In genomic region chr15:73005450-73005849, GRCh38 we compare ENCODE assay signal across 24 cellular contexts. TPM values are rescaled to one million over a fixed set of nuclear protein-coding genes. Genes with fewer than 3 reads are reported as not detected.
DNase-seq lines count a peak whose midpoint lies in the region; ATAC-seq, FAIRE-seq and TF ChIP-seq lines count a peak whose summit lies in the region.
"Had no signal": no experiment of that assay in that cellular context is flagged by ENCODE, and none has a peak within 500 bp of the region (broad histone marks: within the 10 kb centered on the region; RNA-seq: fewer than 3 reads in every experiment).

No MANE protein-coding gene starts in this region.

- intact Hi-C loops in HCT116 (cut with micrococcal nuclease), result no loop called here
- intact Hi-C loops in IMR-90 (cut with micrococcal nuclease), result no loop called here
- intact Hi-C loops in left colon (cut with DNase I, micrococcal nuclease), result no loop called here

- TF ChIP-seq CTCF in HCT116 (IDR thresholded peaks at IDR 0.05 in 2 of 3, conservative IDR thresholded peaks at IDR 0.05 in 1 of 3; ENCODE audit: borderline replicate concordance in 1 of 3, insufficient read depth in 1 of 3, low read depth in 2 of 3, low read length in 2 of 3), result no peak
- no peak for TF ChIP-seq CTCF in IMR-90 (conservative IDR thresholded peaks at IDR 0.05; ENCODE audit: low read depth, low read length)

- 60% methylated on average over 1 of the region's 2 CpGs; no CpG with 5 or more reads in 1 of the 2 experiments for WGBS in IMR-90 (ENCODE audit: extremely low coverage in 2 of 2, insufficient read length in 1 of 2), 2 experiments
- 61 to 81% (median 77%) methylated on average over 2 of the region's 2 CpGs for WGBS in small intestine, 3 donors

- 0 out of 2 replicates have a peak overlapping the region, but pooled peaks have one; percentile 33 for H3K4ac ChIP-seq in IMR-90 (ENCODE audit: low read depth, low read length)

- in situ Hi-C loops in IMR-90 (cut with MboI; ENCODE audit: low sequenced_read_pairs), result no loop called here

- no peaks in the 10 kb centered on the region for H4K20me1 ChIP-seq in HCT116 (ENCODE audit: insufficient read depth)
- H4K20me1 ChIP-seq in IMR-90 (ENCODE audit: insufficient read depth, low read length), result no peaks in the 10 kb centered on the region
- H4K20me1 ChIP-seq: BLaER1 had no signal

- RAD21 ChIA-PET in HCT116 (lab: Charles Lee; ENCODE audit: low non-redundant PET in 1 of 2, low total read pairs in 2 of 2, uncharacterized antibody in 2 of 2, unreplicated experiment in 2 of 2), result no interaction called here

- no TSS peak for BruUV-seq in HCT116 (replicated peaks; lab: Mats Ljungman, UMichigan)
- BruUV-seq in IMR-90 (replicated peaks; lab: Mats Ljungman, UMichigan), result no TSS peak

- H3K36me3 ChIP-seq in HCT116 (ENCODE audit: control insufficient read depth in 1 of 2, insufficient read depth in 2 of 2, low read length in 2 of 2) (no peaks in the 10 kb centered on the region), IMR-90 (ENCODE audit: control insufficient read depth, insufficient read depth, low read length) (no peaks in the 10 kb centered on the region), small intestine (ENCODE audit: control insufficient read depth in 2 of 2, insufficient read depth in 2 of 2, low read length in 2 of 2) (no peaks in the 10 kb centered on the region)
- H3K36me3 ChIP-seq: BLaER1 had no signal

- no peak overlapping the region for H3K18ac ChIP-seq in IMR-90 (ENCODE audit: low read depth, low read length)

- TF ChIP-seq POLR2A in HCT116 (IDR thresholded peaks at IDR 0.05; ENCODE audit: borderline replicate concordance, extremely low read depth, insufficient read depth, insufficient read length) (no peak), IMR-90 (IDR thresholded peaks at IDR 0.05; ENCODE audit: low read depth, low read length) (no peak)

- H3K79me1 ChIP-seq in IMR-90 (ENCODE audit: low read depth in 1 of 2, low read length in 2 of 2), result no peaks in the 10 kb centered on the region

- POLR2A ChIA-PET in HCT116 (lab: Charles Lee) (no interaction called here), IMR-90 (lab: Charles Lee; ENCODE audit: unreplicated experiment) (no interaction called here)

- H3K9me2 ChIP-seq in HCT116 (ENCODE audit: insufficient read depth), result no peaks in the 10 kb centered on the region

- no peak overlapping the region for H4K5ac ChIP-seq in IMR-90 (ENCODE audit: low read depth, low read length)

- 0 out of 3 replicates have a peak overlapping the region, but pooled peaks have one; percentile 48 for H2BK15ac ChIP-seq in IMR-90 (ENCODE audit: low read depth, low read length)

- H3K27ac ChIP-seq in HCT116 (ENCODE audit: low read depth, low read length) (no peak overlapping the region), IMR-90 (ENCODE audit: insufficient read depth, low read length) (no peak overlapping the region), small intestine (ENCODE audit: low read depth in 1 of 2, low read length in 1 of 2) (no peak overlapping the region)
- H3K27ac ChIP-seq: 22Rv1, BLaER1, C4-2B had no signal

- H3K4me1 ChIP-seq in HCT116 (ENCODE audit: control insufficient read depth in 1 of 2, insufficient read depth in 2 of 2, low read length in 2 of 2) (no peaks in the 10 kb centered on the region), IMR-90 (ENCODE audit: control insufficient read depth, insufficient read depth, low read length) (peaks cover 1% of the 10 kb centered on the region; the same call in 1 of the 2 replicates), small intestine (ENCODE audit: control insufficient read depth in 2 of 2, insufficient read depth in 1 of 2, low read depth in 1 of 2, low read length in 1 of 2) (no peaks in the 10 kb centered on the region)
- H3K4me1 ChIP-seq: BLaER1, Caco-2 had no signal

- no peak for FAIRE-seq in small intestine (lab: Jason Lieb, UNC)
- FAIRE-seq: A204.1, G401.6, GM12892, GM19239 had no signal

- no peak overlapping the region for H2AK9ac ChIP-seq in IMR-90 (replicated peaks; ENCODE audit: low read depth, low read length, poor library complexity)

- H2BK5ac ChIP-seq in IMR-90 (ENCODE audit: low read depth, low read length, poor library complexity, severe bottlenecking), result no peak overlapping the region

- H3K23ac ChIP-seq in IMR-90 (ENCODE audit: low read depth, low read length), result no peak overlapping the region

- H3K79me2 ChIP-seq in HCT116 (ENCODE audit: insufficient read depth, low read length), result no peaks in the 10 kb centered on the region

- H2AFZ ChIP-seq in HCT116 (ENCODE audit: low read depth, low read length, poor library complexity, severe bottlenecking), result no peak overlapping the region
- no peak overlapping the region for H2AFZ ChIP-seq in IMR-90 (replicated peaks; ENCODE audit: low read length, poor library complexity)

- H3K14ac ChIP-seq in IMR-90 (replicated peaks; ENCODE audit: low read depth, low read length), result no peak overlapping the region

- H3K56ac ChIP-seq in IMR-90 (ENCODE audit: extremely low read depth, insufficient read depth, low read length), result no peak overlapping the region

- H3K4me3 ChIP-seq in HCT116 (replicated peaks in 1 of 2; ENCODE audit: low read depth in 1 of 2, low read length in 2 of 2) (no peak overlapping the region), IMR-90 (ENCODE audit: insufficient read depth, low read depth, low read length) (no peak overlapping the region), small intestine (ENCODE audit: low read depth in 1 of 2, low read length in 2 of 2) (no peak overlapping the region)
- H3K4me3 ChIP-seq: BLaER1 had no signal

- H3K27me3 ChIP-seq in HCT116 (ENCODE audit: insufficient read depth, low read length) (no peaks in the 10 kb centered on the region), IMR-90 (ENCODE audit: control insufficient read depth, insufficient read depth, low read length) (no peaks in the 10 kb centered on the region; the same call in 1 of the 2 replicates), small intestine (ENCODE audit: control insufficient read depth in 2 of 2, insufficient read depth in 2 of 2, low read length in 2 of 2) (peaks cover 0 to 2% of the 10 kb centered on the region in 2 donors)
- H3K27me3 ChIP-seq: BLaER1 had no signal

- H2AK5ac ChIP-seq in IMR-90 (ENCODE audit: low read depth, low read length), result peak overlapping the region; percentile 15; the same call in 1 of the 2 replicates

- DNase-seq in HCT116 (ENCODE audit: low read depth, low spot score) (no peak), IMR-90 (no peak), left colon (no peak), small intestine (peak; percentile 60), NCI-H446 (lab: John Stamatoyannopoulos, UW) (no peak), NCI-H526 treated with DMSO at 0.1 percent for 48 hours (lab: John Stamatoyannopoulos, UW) (no peak)
- DNase-seq: Caco-2; CD4-positive, CD25-positive, alpha-beta regulatory T cell; CD8-positive, alpha-beta T cell; DMS153; DND-41; GOT3; H7; HCEC 1CT; HFFc6 had no signal

- TF ChIP-seq RAD21 in HCT116 (IDR thresholded peaks at IDR 0.05; ENCODE audit: low read depth), result no peak
- no peak for TF ChIP-seq RAD21 in IMR-90 (IDR thresholded peaks at IDR 0.05; ENCODE audit: low read length)

- H3K9me3 ChIP-seq in HCT116 (ENCODE audit: control insufficient read depth in 1 of 2, insufficient read depth in 1 of 2, low read depth in 1 of 2, low read length in 2 of 2) (no peaks in the 10 kb centered on the region), IMR-90 (ENCODE audit: control insufficient read depth, insufficient read depth, low read length) (no peaks in the 10 kb centered on the region), small intestine (ENCODE audit: control insufficient read depth, low read depth) (peaks cover 2% of the 10 kb centered on the region)
- H3K9me3 ChIP-seq: BLaER1, Caco-2 had no signal

- H3K4me2 ChIP-seq in HCT116 (ENCODE audit: low read length) (no peak overlapping the region), IMR-90 (ENCODE audit: low read depth, low read length) (no peak overlapping the region)
- H3K4me2 ChIP-seq: BLaER1 had no signal

- dilution Hi-C loops in IMR-90 (cut with HindIII; ENCODE audit: low sequenced_read_pairs, unreplicated experiment), result no loop called here

- no peak overlapping the region for H3K9ac ChIP-seq in HCT116 (ENCODE audit: low read length)
- H3K9ac ChIP-seq in IMR-90 (ENCODE audit: low read depth, low read length), result no peak overlapping the region
- H3K9ac ChIP-seq: BLaER1 had no signal

- CTCF ChIA-PET in HCT116 (lab: Charles Lee) (no interaction called here), IMR-90 (lab: Yijun Ruan, JAX) (interaction anchor here (1.4 kb wide), 1 partner anchor 71 kb away, joined by 4 read pairs; no protein-coding TSS in a partner anchor)

- no peak overlapping the region for H2BK120ac ChIP-seq in IMR-90 (ENCODE audit: low read depth, low read length)

- H3K9me1 ChIP-seq in IMR-90 (ENCODE audit: insufficient read depth, low read length), result peaks cover 7% of the 10 kb centered on the region

- ATAC-seq in HCT116 (peak; percentile 34; the same call in 1 of the 2 replicates), IMR-90 (ENCODE audit: low read depth) (no peak), left colon (peak; percentile 84), GM18870 (IDR thresholded peaks at IDR 0.05; ENCODE audit: unreplicated experiment) (no peak), GM21423 (IDR thresholded peaks at IDR 0.05; ENCODE audit: unreplicated experiment) (no peak)
- ATAC-seq: CD8-positive, alpha-beta T cell had no signal

- H4K8ac ChIP-seq in IMR-90 (ENCODE audit: low read depth in 2 of 2, low read length in 2 of 2), result peak overlapping the region in 1 of 2 experiments; percentile 4; a peak in 1 of 4 replicates

- H4K91ac ChIP-seq in IMR-90 (ENCODE audit: insufficient read depth, low read depth, low read length), result no peak overlapping the region

- H2BK20ac ChIP-seq in IMR-90 (ENCODE audit: low read depth, low read length), result peak overlapping the region; percentile 34; the same call in 1 of the 2 replicates

TF ChIP-seq in HCT116, 20 proteins besides CTCF, POLR2A, EP300 and RAD21 (continues in another document):
- TF ChIP-seq YY1 (IDR thresholded peaks at IDR 0.05; ENCODE audit: extremely low read depth, insufficient replicate concordance, low read depth, low read length) (no peak), JUND (IDR thresholded peaks at IDR 0.05) (no peak)

TF ChIP-seq in IMR-90, 13 proteins besides CTCF, POLR2A, EP300 and RAD21:
- TF ChIP-seq NFE2L2 (IDR thresholded peaks at IDR 0.05; ENCODE audit: low read depth, low read length) (no peak), MAFK (IDR thresholded peaks at IDR 0.05; ENCODE audit: low read depth, low read length) (no peak)

RNA-seq across cellular contexts. Expression of gene NEO1, which starts 46.8 kb away (rescaled TPM):
- total RNA-seq in HCT116 (2021; ENCODE audit: unreplicated experiment) (30.0 TPM), IMR-90 (2012; rRNA removed) (16.3 and 18.3 TPM in 2 replicates), left colon (100 to 1,000 TPM; 129 to 202 TPM)
- 25.7 and 26.7 TPM in 2 replicates for polyA plus RNA-seq in HCT116 (2012)
- polyA plus RNA-seq in IMR-90 (2012; rRNA removed) (18.5 and 19.3 TPM in 2 replicates), small intestine (10 to 100 TPM in 2 of 3 donors, 1 to 10 TPM in 1; 8.4 to 28.8 (median 14.5) TPM)
- polyA plus RNA-seq in IMR-90 (2012; cell fraction: cytosol; rRNA removed), result 6.7 and 15.3 TPM in 2 replicates
- 14.0 and 17.8 TPM in 2 replicates for polyA plus RNA-seq in IMR-90 (2012; cell fraction: nucleus; rRNA removed; ENCODE audit: low replicate concordance)

Comparison
In these comparisons a context has a peak if more than half of its experiments do, and no peak if none do; other contexts are left out.
1. ATAC-seq: peak in HCT116 (single experiment) and left colon (single experiment); none in IMR-90 (single experiment), GM18870 (single experiment) and GM21423 (single experiment).